Comparison of ENCODE assay signal across 9 cellular contexts in genomic region chr10:83724471-83725241, GRCh38.
DNase-seq lines count a peak whose midpoint lies in the region; ATAC-seq and TF ChIP-seq lines count a peak whose summit lies in the region.
"Had no signal": no experiment of that assay in that cellular context is flagged by ENCODE, and none has a peak within 500 bp of the region (broad histone marks: within the 10 kb centered on the region; RNA-seq: fewer than 3 reads in every experiment).

No MANE protein-coding gene starts in this region.

- H3K4me3 ChIP-seq in fibroblast of pulmonary artery (replicated peaks; ENCODE audit: low read depth, low read length): no peak overlapping the region

- DNase-seq in fibroblast of pulmonary artery (ENCODE audit: low read depth): peak; percentile 8
- no peak for DNase-seq in NCI-H1092 (lab: John Stamatoyannopoulos, UW)
- no peak for DNase-seq in activated CD4-positive, CD25-positive, alpha-beta regulatory T cell treated with anti-CD3 and anti-CD28 coated beads, Interleukin-2, amount 50 U/mL, for 72 hours
- no peak for DNase-seq in stimulated activated CD8-positive, alpha-beta memory T cell treated with anti-CD3 and anti-CD28 coated beads, Interleukin-4, amount 100 ng/mL, for 48 hours
- DNase-seq: stimulated activated naive CD8-positive, alpha-beta T cell treated with anti-CD3 and anti-CD28 coated beads, Interleukin-15, Interleukin-2, amounts not matched to agents 100 U/mL and 50 U/mL, for 24 hours had no signal

- ATAC-seq in GM18861 (IDR thresholded peaks at IDR 0.05; ENCODE audit: unreplicated experiment) (peak; percentile 74), GM21528 (IDR thresholded peaks at IDR 0.05; ENCODE audit: low FRiP score, unreplicated experiment) (peak; percentile 88), HG03108 (IDR thresholded peaks at IDR 0.05; ENCODE audit: unreplicated experiment) (peak; percentile 71), GM19324 (IDR thresholded peaks at IDR 0.05; ENCODE audit: low FRiP score, unreplicated experiment) (no peak)
- ATAC-seq: stimulated activated naive CD8-positive, alpha-beta T cell treated with anti-CD3 and anti-CD28 coated beads, Interleukin-15, Interleukin-2, amounts not matched to agents 100 U/mL and 50 U/mL, for 24 hours had no signal

- TF ChIP-seq CTCF in fibroblast of pulmonary artery (IDR thresholded peaks at IDR 0.05; ENCODE audit: low read length, missing control alignments): no peak
